ENCODE assay signal across 21 cellular contexts in genomic region chrX:98114026-98114425, GRCh38.
DNase-seq lines count a peak whose midpoint lies in the region; ATAC-seq, FAIRE-seq and TF ChIP-seq lines count a peak whose summit lies in the region.
"Had no signal": no experiment of that assay in that cellular context is flagged by ENCODE, and none has a peak within 500 bp of the region (broad histone marks: within the 10 kb centered on the region; RNA-seq: fewer than 3 reads in every experiment).

No MANE protein-coding gene starts in this region.

- no peaks in the 10 kb centered on the region for H4K20me1 ChIP-seq in H9 (ENCODE audit: control insufficient read depth, insufficient read depth, insufficient read length)
- H4K20me1 ChIP-seq in astrocyte (ENCODE audit: insufficient read depth, low read length): no peaks in the 10 kb centered on the region
- H4K20me1 ChIP-seq: BLaER1 treated with 17β-estradiol and CSF1 and Interleukin-3, amounts not matched to agents 10 nM and 100 nM had no signal

- intact Hi-C loops in gastrocnemius medialis (cut with DNase I; ENCODE audit: low total_unique reads): no loop called here

- H3K27ac Mint-ChIP-seq in H9 (peak overlapping the region in 2 of 3 experiments; percentile 5 to 31; a peak in 2 of 7 replicates), astrocyte (ENCODE audit: unreplicated experiment) (no peak overlapping the region)
- H3K27ac Mint-ChIP-seq: B cell; CD4-positive, alpha-beta T cell; CD8-positive, alpha-beta T cell had no signal

- H3K23ac ChIP-seq in H9 (ENCODE audit: insufficient read length, low read depth, low read length): no peak overlapping the region

- TF ChIP-seq CTCF in H9 (conservative IDR thresholded peaks at IDR 0.05) (no peak), astrocyte (IDR thresholded peaks at IDR 0.05; ENCODE audit: insufficient read depth, low read depth, low read length) (no peak), gastrocnemius medialis (IDR thresholded peaks at IDR 0.05 in 4 of 5, conservative IDR thresholded peaks at IDR 0.05 in 1 of 5) (no peak)

- no peak for ATAC-seq in gastrocnemius medialis
- ATAC-seq: CD8-positive, alpha-beta T cell had no signal

- in situ Hi-C loops in gastrocnemius medialis (cut with MboI; ENCODE audit: low sequenced_read_pairs in 4 of 4): no loop called here

- H3K4ac ChIP-seq in H9 (ENCODE audit: low read depth, low read length): no peak overlapping the region

- H2AFZ ChIP-seq in H9 (ENCODE audit: low read length): no peak overlapping the region
- no peak overlapping the region for H2AFZ ChIP-seq in astrocyte (ENCODE audit: low read depth, low read length)

- H4K91ac ChIP-seq in H9 (ENCODE audit: insufficient read length, low read depth, low read length): no peak overlapping the region

- H3K56ac ChIP-seq in H9 (ENCODE audit: insufficient read length, low read depth, low read length): no peak overlapping the region

- H3K4me1 ChIP-seq in H9 (ENCODE audit: insufficient read depth, low read length) (no peaks in the 10 kb centered on the region; the same call in 1 of the 2 replicates), astrocyte (ENCODE audit: insufficient read depth, low read length) (no peaks in the 10 kb centered on the region), gastrocnemius medialis (no peaks in the 10 kb centered on the region)
- H3K4me1 ChIP-seq: Caco-2 had no signal

- WGBS in H9 (ENCODE audit: extremely low coverage, insufficient read length, low lambda C conversion rate): no CpG with 5 or more reads among the region's 2 CpGs

- H3K4me3 Mint-ChIP-seq in H9 (no peak overlapping the region), astrocyte (ENCODE audit: unreplicated experiment) (no peak overlapping the region)
- H3K4me3 Mint-ChIP-seq: B cell; CD4-positive, alpha-beta T cell; CD8-positive, alpha-beta T cell had no signal

- H3K23me2 ChIP-seq in H9 (ENCODE audit: insufficient read length, low read depth, low read length, poor library complexity, severe bottlenecking): no peaks in the 10 kb centered on the region

- no peak overlapping the region for H3K9ac ChIP-seq in H9 (ENCODE audit: extremely low read depth, insufficient read length, low read length)
- no peak overlapping the region for H3K9ac ChIP-seq in astrocyte (ENCODE audit: low read length)
- H3K9ac ChIP-seq: BLaER1 treated with 17β-estradiol and CSF1 and Interleukin-3, amounts not matched to agents 10 nM and 100 nM had no signal

- H3K9me3 Mint-ChIP-seq in H9 (peaks cover 0 to 4% of the 10 kb centered on the region in 2 experiments; a peak in 1 of 5 replicates), astrocyte (ENCODE audit: unreplicated experiment) (no peaks in the 10 kb centered on the region)
- H3K9me3 Mint-ChIP-seq: CD4-positive, alpha-beta T cell; CD8-positive, alpha-beta T cell had no signal

- DNase-seq in H9 (no peak), astrocyte (ENCODE audit: low read depth) (no peak), GM19239 (ENCODE audit: insufficient read length, low spot score) (no peak), GM12891 (ENCODE audit: insufficient read length, low spot score) (no peak), gastrocnemius medialis (no peak)
- DNase-seq: 8988T; AML-193; Caco-2; Calu3; CD4-positive, alpha-beta T cell; CD8-positive, alpha-beta T cell; DMS79 treated with DMSO at 0.1 percent for 48 hours; GF-D8 had no signal

- H3K36me3 Mint-ChIP-seq in H9 (ENCODE audit: insufficient read depth in 1 of 3, low read depth in 3 of 3): peaks cover 5 to 23% (median 8%) of the 10 kb centered on the region in 3 experiments; a peak in 6 of 7 replicates
- no peaks in the 10 kb centered on the region for H3K36me3 Mint-ChIP-seq in astrocyte (ENCODE audit: low read depth, unreplicated experiment)
- H3K36me3 Mint-ChIP-seq: CD8-positive, alpha-beta T cell had no signal

- H4K8ac ChIP-seq in H9 (replicated peaks; ENCODE audit: insufficient read length, low read depth, low read length): no peak overlapping the region

- no peaks in the 10 kb centered on the region for H3K79me1 ChIP-seq in H9 (ENCODE audit: insufficient read depth, low read depth, low read length, poor library complexity, severe bottlenecking)

- H4K5ac ChIP-seq in H9 (ENCODE audit: insufficient read length, low read depth, low read length): no peak overlapping the region

- H3K27me3 ChIP-seq in H9 (ENCODE audit: insufficient read depth, low read length): no peaks in the 10 kb centered on the region
- H3K27me3 ChIP-seq in astrocyte (ENCODE audit: insufficient read depth, low read length): no peaks in the 10 kb centered on the region
- H3K27me3 ChIP-seq in gastrocnemius medialis: no peaks in the 10 kb centered on the region

- H3K14ac ChIP-seq in H9 (ENCODE audit: insufficient read depth, low read length): no peak overlapping the region

- H2BK5ac ChIP-seq in H9 (ENCODE audit: insufficient read length, low read length): no peak overlapping the region

- no peak overlapping the region for H3K4me2 ChIP-seq in H9 (ENCODE audit: insufficient read depth, insufficient read length, low read length)
- no peak overlapping the region for H3K4me2 ChIP-seq in astrocyte (ENCODE audit: low read length)
- H3K4me2 ChIP-seq: BLaER1 treated with 17β-estradiol and CSF1 and Interleukin-3, amounts not matched to agents 10 nM and 100 nM had no signal

- H3T11ph ChIP-seq in H9 (ENCODE audit: low read length): no peak overlapping the region

- no peaks in the 10 kb centered on the region for H3K9me3 ChIP-seq in H9 (ENCODE audit: control insufficient read depth, low read depth, low read length)
- no peaks in the 10 kb centered on the region for H3K9me3 ChIP-seq in astrocyte (ENCODE audit: insufficient read depth, low read depth, low read length)
- H3K9me3 ChIP-seq in gastrocnemius medialis: no peaks in the 10 kb centered on the region
- H3K9me3 ChIP-seq: BLaER1 treated with 17β-estradiol and CSF1 and Interleukin-3, amounts not matched to agents 10 nM and 100 nM; Caco-2 had no signal

- H2BK20ac ChIP-seq in H9 (ENCODE audit: low read depth, low read length, poor library complexity, severe bottlenecking): no peak overlapping the region

- H3K79me2 ChIP-seq in H9 (ENCODE audit: insufficient read depth, low read length) (no peaks in the 10 kb centered on the region), astrocyte (ENCODE audit: insufficient read depth, low read length) (no peaks in the 10 kb centered on the region)

- FAIRE-seq in astrocyte (lab: Jason Lieb, UNC) (peak; percentile 5), GM19239 (lab: Jason Lieb, UNC) (no peak), GM12891 (lab: Jason Lieb, UNC) (no peak)
- FAIRE-seq: A204.1, D721Med, G401.6, GM12892, GM18507 had no signal

- H3K18ac ChIP-seq in H9 (ENCODE audit: insufficient read length, low read depth, low read length): no peak overlapping the region

- H3K4me3 ChIP-seq in astrocyte (ENCODE audit: insufficient read depth, low read depth, low read length) (no peak overlapping the region), gastrocnemius medialis (no peak overlapping the region)
- H3K4me3 ChIP-seq: BLaER1 treated with 17β-estradiol and CSF1 and Interleukin-3, amounts not matched to agents 10 nM and 100 nM had no signal

- H3K27me3 Mint-ChIP-seq in H9 (ENCODE audit: low read depth) (no peaks in the 10 kb centered on the region), astrocyte (ENCODE audit: low read depth, unreplicated experiment) (no peaks in the 10 kb centered on the region)
- H3K27me3 Mint-ChIP-seq: B cell; CD4-positive, alpha-beta T cell had no signal

- no peak overlapping the region for H2AK5ac ChIP-seq in H9 (ENCODE audit: insufficient read length, low read length)

- H2BK120ac ChIP-seq in H9 (ENCODE audit: low read depth, low read length, poor library complexity, severe bottlenecking): no peak overlapping the region

- H3K4me1 Mint-ChIP-seq in H9 (peaks cover 29 to 51% of the 10 kb centered on the region in 2 experiments), astrocyte (ENCODE audit: low read depth, unreplicated experiment) (no peaks in the 10 kb centered on the region)
- H3K4me1 Mint-ChIP-seq: B cell had no signal

- H3K36me3 ChIP-seq in astrocyte (ENCODE audit: insufficient read depth, low read length) (no peaks in the 10 kb centered on the region), gastrocnemius medialis (no peaks in the 10 kb centered on the region)
- H3K36me3 ChIP-seq: BLaER1 treated with 17β-estradiol and CSF1 and Interleukin-3, amounts not matched to agents 10 nM and 100 nM had no signal

- H3K27ac ChIP-seq in H9 (ENCODE audit: insufficient read length, low read depth, low read length): no peak overlapping the region
- H3K27ac ChIP-seq in astrocyte (ENCODE audit: low read depth, low read length): no peak overlapping the region
- H3K27ac ChIP-seq in gastrocnemius medialis: no peak overlapping the region
- H3K27ac ChIP-seq: BLaER1 treated with 17β-estradiol and CSF1 and Interleukin-3, amounts not matched to agents 10 nM and 100 nM; C4-2B had no signal

- TF ChIP-seq POLR2A in GM12891 (IDR thresholded peaks at IDR 0.05; ENCODE audit: low read depth, low read length) (no peak), gastrocnemius medialis (IDR thresholded peaks at IDR 0.05) (no peak)

- H2BK15ac ChIP-seq in H9 (ENCODE audit: low read depth, low read length): no peak overlapping the region

- H2BK12ac ChIP-seq in H9 (ENCODE audit: insufficient read length, low read depth, low read length): no peak overlapping the region

TF ChIP-seq in GM12891, 5 proteins besides CTCF, POLR2A, EP300 and RAD21:
- no peak for TF ChIP-seq SPI1 (IDR thresholded peaks at IDR 0.05; ENCODE audit: low read depth, low read length)
- TF ChIP-seq TAF1 (IDR thresholded peaks at IDR 0.05; ENCODE audit: low read depth, low read length): no peak
- TF ChIP-seq POLR2AphosphoS5 (IDR thresholded peaks at IDR 0.05; ENCODE audit: low read depth, low read length): no peak
- no peak for TF ChIP-seq PAX5 (IDR thresholded peaks at IDR 0.05; ENCODE audit: insufficient read depth, low read length, severe bottlenecking)
- TF ChIP-seq POU2F2 (IDR thresholded peaks at IDR 0.05; ENCODE audit: low read depth, low read length): no peak
